19 cellular contexts compared by ENCODE assay signal in the genomic region with DNA sequence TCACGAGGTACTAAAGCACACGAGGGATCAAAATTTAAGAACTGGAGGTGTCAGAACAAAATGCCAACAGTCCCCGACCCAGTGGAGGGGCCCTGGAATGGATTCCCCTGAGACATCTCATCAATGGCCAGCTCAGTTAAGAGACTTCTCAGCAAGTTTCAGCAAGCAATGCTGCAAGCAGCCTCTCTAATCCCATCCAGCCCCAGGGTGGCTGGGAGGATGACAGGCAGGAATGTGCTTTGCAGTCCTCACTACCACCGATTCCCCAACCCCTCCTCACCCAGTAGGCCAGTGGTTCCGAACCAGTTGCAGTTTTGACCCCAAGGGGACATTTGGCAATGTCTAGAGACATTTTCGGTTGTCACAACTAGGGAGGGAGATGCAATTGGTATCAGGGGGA. TPM values are rescaled to one million over a fixed set of nuclear protein-coding genes. Genes with fewer than 3 reads are reported as not detected.
DNase-seq lines count a peak whose midpoint lies in the region; ATAC-seq and TF ChIP-seq lines count a peak whose summit lies in the region.
"Had no signal": no experiment of that assay in that cellular context is flagged by ENCODE, and none has a peak within 500 bp of the region (broad histone marks: within the 10 kb centered on the region; RNA-seq: fewer than 3 reads in every experiment).

No MANE protein-coding gene starts in this region.

- H3K4me3 ChIP-seq in heart right ventricle: no peak overlapping the region
- no peak overlapping the region for H3K4me3 ChIP-seq in right atrium auricular region
- no peak overlapping the region for H3K4me3 ChIP-seq in smooth muscle cell
- H3K4me3 ChIP-seq: BLaER1 treated with 17β-estradiol and CSF1 and Interleukin-3, amounts not matched to agents 10 nM and 100 nM; GM12878 had no signal

- no peak overlapping the region for H3K4me2 ChIP-seq in smooth muscle cell

- no peak overlapping the region for H3K9ac ChIP-seq in smooth muscle cell (ENCODE audit: low read depth)
- H3K9ac ChIP-seq: BLaER1 treated with 17β-estradiol and CSF1 and Interleukin-3, amounts not matched to agents 10 nM and 100 nM had no signal

- H3K4me3 Mint-ChIP-seq in nephron progenitor cell: no peak overlapping the region
- H3K4me3 Mint-ChIP-seq: CD8-positive, alpha-beta memory T cell had no signal

- H3K4me1 ChIP-seq in heart right ventricle: peaks cover 18 to 83% (median 62%) of the 10 kb centered on the region in 9 donors
- H3K4me1 ChIP-seq in right atrium auricular region: peaks cover 0 to 58% of the 10 kb centered on the region in 2 donors
- peaks cover 9% of the 10 kb centered on the region for H3K4me1 ChIP-seq in smooth muscle cell (ENCODE audit: low read depth)

- H3K27me3 ChIP-seq in heart right ventricle (no peaks in the 10 kb centered on the region), right atrium auricular region (no peaks in the 10 kb centered on the region), smooth muscle cell (ENCODE audit: low read depth) (no peaks in the 10 kb centered on the region)

- H3K79me2 ChIP-seq in smooth muscle cell (ENCODE audit: low read depth): peaks cover 11% of the 10 kb centered on the region

- H3K27me3 Mint-ChIP-seq in nephron progenitor cell (ENCODE audit: low read depth, poor library complexity): no peaks in the 10 kb centered on the region

- H3K36me3 ChIP-seq in heart right ventricle: peaks cover 0 to 47% (median 15%) of the 10 kb centered on the region in 9 donors
- H3K36me3 ChIP-seq in right atrium auricular region: peaks cover 17% of the 10 kb centered on the region
- no peaks in the 10 kb centered on the region for H3K36me3 ChIP-seq in smooth muscle cell (ENCODE audit: low read depth)
- H3K36me3 ChIP-seq: BLaER1 treated with 17β-estradiol and CSF1 and Interleukin-3, amounts not matched to agents 10 nM and 100 nM had no signal

- peaks cover 45% of the 10 kb centered on the region for H3K36me3 Mint-ChIP-seq in nephron progenitor cell (ENCODE audit: low read depth)
- H3K36me3 Mint-ChIP-seq: CD8-positive, alpha-beta memory T cell had no signal

- WGBS in heart right ventricle, 2 donors: 57 to 61% methylated on average over 6 of the region's 6 CpGs
- WGBS in smooth muscle cell (ENCODE audit: low lambda C conversion rate): 58% methylated on average over 6 of the region's 6 CpGs

- H3K9me3 ChIP-seq in heart right ventricle: no peaks in the 10 kb centered on the region
- no peaks in the 10 kb centered on the region for H3K9me3 ChIP-seq in right atrium auricular region
- no peaks in the 10 kb centered on the region for H3K9me3 ChIP-seq in smooth muscle cell (replicated peaks; ENCODE audit: low read depth)
- H3K9me3 ChIP-seq: BLaER1 treated with 17β-estradiol and CSF1 and Interleukin-3, amounts not matched to agents 10 nM and 100 nM had no signal

- ATAC-seq in heart right ventricle: peak in 1 of 8 donors; percentile 13
- ATAC-seq: GM12878 had no signal

- H3K9me3 Mint-ChIP-seq in nephron progenitor cell: no peaks in the 10 kb centered on the region

- TF ChIP-seq CTCF in heart right ventricle (IDR thresholded peaks at IDR 0.05) (no peak), right atrium auricular region (IDR thresholded peaks at IDR 0.05) (no peak), nephron progenitor cell (IDR thresholded peaks at IDR 0.05) (no peak), smooth muscle cell (IDR thresholded peaks at IDR 0.05; ENCODE audit: borderline replicate concordance, insufficient read depth, poor library complexity, severe bottlenecking) (no peak)

- peak overlapping the region; percentile 20 for H3K27ac Mint-ChIP-seq in nephron progenitor cell
- H3K27ac Mint-ChIP-seq: CD8-positive, alpha-beta memory T cell had no signal

- intact Hi-C loops in heart right ventricle (cut with DNase I): loop anchor here in 2 of 10 donors (5.0 to 10.0 kb wide), 2 partner anchors 74 to 111 kb away; no protein-coding TSS in a partner anchor

- no peaks in the 10 kb centered on the region for H3F3A ChIP-seq in smooth muscle cell (ENCODE audit: low read depth)

- peaks cover 26% of the 10 kb centered on the region for H4K20me1 ChIP-seq in smooth muscle cell (ENCODE audit: low read depth)

- H3K4me1 Mint-ChIP-seq in nephron progenitor cell: peaks cover 33% of the 10 kb centered on the region

- H3K27ac ChIP-seq in heart right ventricle: peak overlapping the region in 8 of 10 donors; percentile 34 to 97 (median 70)
- no peak overlapping the region for H3K27ac ChIP-seq in right atrium auricular region
- peak overlapping the region; percentile 80 for H3K27ac ChIP-seq in cingulate gyrus (ENCODE audit: low read depth, low read length)
- H3K27ac ChIP-seq in smooth muscle cell (ENCODE audit: low read depth): no peak overlapping the region
- H3K27ac ChIP-seq: BLaER1 treated with 17β-estradiol and CSF1 and Interleukin-3, amounts not matched to agents 10 nM and 100 nM had no signal

- H2AFZ ChIP-seq in smooth muscle cell (ENCODE audit: low read depth): no peak overlapping the region

- DNase-seq in heart right ventricle (no peak), right atrium auricular region (ENCODE audit: low spot score) (no peak), nephron progenitor cell (no peak), superior temporal gyrus (ENCODE audit: extremely low spot score) (peak; percentile 26), smooth muscle cell (lab: John Stamatoyannopoulos, UW; ENCODE audit: unreplicated experiment) (no peak), mesenteric fat pad (ENCODE audit: low spot score) (no peak), HuH-7 (ENCODE audit: low spot score) (no peak)
- DNase-seq: CD8-positive, alpha-beta memory T cell; DMS79 treated with DMSO at 0.1 percent for 48 hours; GDM1; NCI-H187; NCI-H226; NCI-H526; NK-92 treated with Interleukin-12 subunit alpha and Interleukin-12 subunit beta, amount 100 ng/mL, for 24 hours; SHP77 treated with DMSO at 0.1 percent for 48 hours had no signal

RNA-seq across cellular contexts. Expression of a gene that starts 8.7 kb away (rescaled TPM):
- total RNA-seq in heart right ventricle (10 to 100 TPM; 53.4 to 82.4 (median 69.4) TPM), right atrium auricular region (10 to 100 TPM; 39.4 to 40.0 TPM), smooth muscle cell (7.8 and 15.6 TPM in 2 replicates), mesenteric fat pad (33.1 TPM)
- polyA plus RNA-seq in heart right ventricle (100 to 1,000 TPM in 1 of 2 donors, 10 to 100 TPM in 1; 24.1 to 208 TPM), smooth muscle cell (18.9 and 25.7 TPM in 2 replicates)
- total RNA-seq: OCI-LY7 had no signal

Comparison
In these comparisons a context has a peak if more than half of its experiments do, and no peak if none do; other contexts are left out.
1. H3K27ac ChIP-seq: peak in heart right ventricle (8 of 10) and cingulate gyrus (single experiment); none in right atrium auricular region (0 of 2) and smooth muscle cell (single experiment).